8 cellular contexts compared by ENCODE assay signal in genomic region chr1:40531381-40532061, GRCh38. TPM values are rescaled to one million over a fixed set of nuclear protein-coding genes. Genes with fewer than 3 reads are reported as not detected.
A peak's percentile ranks its signal among the peaks of the same experiment; 100 is the strongest.
DNase-seq lines count a peak whose midpoint lies in the region; FAIRE-seq and TF ChIP-seq lines count a peak whose summit lies in the region.

TSS of gene ZNF684 (plus strand) at chr1:40531637. CDS start at chr1:40533167, 1,530 bp downstream.

- peak within 1 kb of the TSS; percentile 83 to 92 (median 88) for H3K4me3 ChIP-seq in H1 (ENCODE audit: extremely low read depth in 1 of 4, insufficient read depth in 2 of 4, low read depth in 3 of 4, low read length in 4 of 4)
- H3K4me3 ChIP-seq in mesendoderm (ENCODE audit: low read length), result peak within 1 kb of the TSS; percentile 58

- H2AFZ ChIP-seq in H1 (ENCODE audit: low read length), result peak within 1 kb of the TSS; percentile 99

- H3K9ac ChIP-seq in H1 (replicated peaks in 1 of 4; ENCODE audit: extremely low read depth in 1 of 4, low read depth in 3 of 4, low read length in 3 of 4) (peak within 1 kb of the TSS; percentile 73 to 89 (median 79)), mesendoderm (ENCODE audit: low read length) (peak within 1 kb of the TSS; percentile 80)

- H4K20me1 ChIP-seq in H1 (replicated peaks in 1 of 2; ENCODE audit: control insufficient read depth in 1 of 2, insufficient read depth in 2 of 2, low read length in 2 of 2), result no peaks in the 10 kb centered on the region

- DNase-seq in COLO668 (lab: John Stamatoyannopoulos, UW; ENCODE audit: unreplicated experiment) (peak; percentile 100), GM20000 (ENCODE audit: low spot score) (peak; percentile 91), HT-29 (ENCODE audit: low spot score) (peak; percentile 91), H1 (ENCODE audit: low read depth in 1 of 2, low spot score in 2 of 2) (peak; percentile 73 to 82), mesendoderm (peak; percentile 97)
- DNase-seq in NK-92 treated with Interleukin-12 subunit alpha and Interleukin-12 subunit beta, amount 100 ng/mL, for 24 hours (lab: John Stamatoyannopoulos, UW), result peak; percentile 81
- peak; percentile 74 to 79 for DNase-seq in activated CD8-positive, alpha-beta memory T cell treated with anti-CD3 and anti-CD28 coated beads for 4 hours (ENCODE audit: low read depth in 2 of 2)
- peak; percentile 74 for DNase-seq in stimulated activated CD8-positive, alpha-beta memory T cell treated with anti-CD3 and anti-CD28 coated beads, Interleukin-12 subunit alpha, Interleukin-12 subunit beta, amount 100 ng/mL, for 4 hours (ENCODE audit: low read depth)

- H4K8ac ChIP-seq in H1 (ENCODE audit: extremely low read depth, insufficient read depth, low read length) (peak within 1 kb of the TSS; percentile 35), mesendoderm (ENCODE audit: low read depth, low read length) (peak within 1 kb of the TSS; percentile 81)

- no peak within 1 kb of the TSS for H2BK15ac ChIP-seq in H1 (ENCODE audit: low read length)
- H2BK15ac ChIP-seq in mesendoderm (replicated peaks; ENCODE audit: low read depth), result no peak within 1 kb of the TSS

- no peaks in the 10 kb centered on the region for H3K36me3 ChIP-seq in H1 (ENCODE audit: control insufficient read depth in 2 of 4, insufficient read depth in 4 of 4, low read length in 3 of 4)
- H3K36me3 ChIP-seq in mesendoderm (ENCODE audit: control insufficient read depth, insufficient read depth, low read length), result no peaks in the 10 kb centered on the region

- POLR2A ChIA-PET in H1 (lab: Charles Lee; ENCODE audit: partially characterized antibody), result interaction anchor here (0.6 to 1.9 kb wide), 9 partner anchors 14 to 282 kb away, joined by 3 to 6 read pairs (median 4); partner anchors contain the start of genes EXO5, ZFP69 and ZFP69B

- CTCF ChIA-PET in H1 (lab: Charles Lee; ENCODE audit: partially characterized antibody), result interaction anchor here (0.7 to 2.6 kb wide), 14 partner anchors 11 to 400 kb away, joined by 3 to 40 read pairs (median 4); partner anchors contain the start of genes NFYC and ZFP69B

- H2AK5ac ChIP-seq in H1 (ENCODE audit: low read depth, low read length) (no peak within 1 kb of the TSS), mesendoderm (ENCODE audit: low read length) (no peak within 1 kb of the TSS)

- H3K23me2 ChIP-seq in H1 (ENCODE audit: low read depth, low read length), result peaks cover 11% of the 10 kb centered on the region

- no peak for TF ChIP-seq EP300 in H1 (IDR thresholded peaks at IDR 0.05; ENCODE audit: borderline replicate concordance in 1 of 2, low read depth in 2 of 2, low read length in 2 of 2)

- TF ChIP-seq CTCF in GM20000 (IDR thresholded peaks at IDR 0.05; ENCODE audit: extremely low read depth, missing control alignments), result no peak
- TF ChIP-seq CTCF in H1 (IDR thresholded peaks at IDR 0.05; ENCODE audit: control extremely low read depth in 1 of 3, insufficient read depth in 1 of 3, low read depth in 1 of 3, low read length in 3 of 3), result no peak

- peak within 1 kb of the TSS; percentile 44 for H4K91ac ChIP-seq in H1 (replicated peaks; ENCODE audit: insufficient read length, low read length)

- H2BK5ac ChIP-seq in H1 (ENCODE audit: low read depth, low read length) (peak within 1 kb of the TSS; percentile 50), mesendoderm (ENCODE audit: low read length) (no peak within 1 kb of the TSS)

- H3K4me2 ChIP-seq in H1 (ENCODE audit: insufficient read depth in 1 of 2, low read depth in 2 of 2, low read length in 2 of 2), result peak within 1 kb of the TSS; percentile 79 to 82
- H3K4me2 ChIP-seq in mesendoderm (ENCODE audit: low read length), result peak within 1 kb of the TSS; percentile 61

- no peak within 1 kb of the TSS for H3K14ac ChIP-seq in H1 (ENCODE audit: insufficient read length)

- H3K9me3 ChIP-seq in H1 (ENCODE audit: insufficient read depth in 2 of 2, low read depth in 1 of 2, low read length in 1 of 2), result no peaks in the 10 kb centered on the region

- peak in 1 of 2 experiments; percentile 70; a peak in 2 of 3 replicates for TF ChIP-seq POLR2A in H1 (IDR thresholded peaks at IDR 0.05; ENCODE audit: control extremely low read depth in 1 of 2, low read depth in 2 of 2, low read length in 2 of 2)

- no peaks in the 10 kb centered on the region for H3K4me1 ChIP-seq in H1 (replicated peaks in 1 of 4; ENCODE audit: control insufficient read depth in 3 of 4, insufficient read depth in 4 of 4, low read length in 3 of 4)
- H3K4me1 ChIP-seq in mesendoderm (ENCODE audit: control insufficient read depth, low read depth, low read length), result no peaks in the 10 kb centered on the region

- peak within 1 kb of the TSS; percentile 26 for H3K56ac ChIP-seq in H1 (replicated peaks; ENCODE audit: insufficient read length, low read depth, low read length)
- H3K56ac ChIP-seq in mesendoderm (ENCODE audit: low read length), result peak within 1 kb of the TSS; percentile 90

- 0% methylated on average over 32 of the region's 35 CpGs; no CpG with 5 or more reads in 1 of the 2 experiments for WGBS in H1 (ENCODE audit: extremely low coverage in 1 of 2, insufficient coverage in 1 of 2, insufficient read length in 1 of 2, insufficient replicate concordance in 2 of 2, low coverage in 1 of 2, low lambda C conversion rate in 2 of 2, missing lambda C conversion rate in 1 of 2), 2 experiments
- WGBS in mesendoderm (ENCODE audit: extremely low coverage, insufficient coverage, low lambda C conversion rate), result no CpG with 5 or more reads among the region's 35 CpGs

- H3K23ac ChIP-seq in H1 (ENCODE audit: insufficient read length) (no peak within 1 kb of the TSS), mesendoderm (ENCODE audit: low read length) (no peak within 1 kb of the TSS)

- no peaks in the 10 kb centered on the region for H3K27me3 ChIP-seq in H1 (replicated peaks in 1 of 4; ENCODE audit: control insufficient read depth in 3 of 4, extremely low read depth in 1 of 4, insufficient read depth in 3 of 4, low read length in 3 of 4)
- no peaks in the 10 kb centered on the region for H3K27me3 ChIP-seq in mesendoderm (ENCODE audit: insufficient read depth, low read length, poor library complexity)

- H3K27ac ChIP-seq in H1 (ENCODE audit: low read depth, low read length) (peak within 1 kb of the TSS; percentile 78), mesendoderm (ENCODE audit: low read depth, low read length) (no peak within 1 kb of the TSS)

- peak; percentile 74 for FAIRE-seq in H1 (lab: Jason Lieb, UNC)

- no peak within 1 kb of the TSS for H2BK20ac ChIP-seq in H1 (ENCODE audit: low read length)

- H3K18ac ChIP-seq in H1 (ENCODE audit: extremely low read depth, low read length), result peak within 1 kb of the TSS; percentile 78; the same call in 1 of the 2 replicates
- peak within 1 kb of the TSS; percentile 60 for H3K18ac ChIP-seq in mesendoderm (ENCODE audit: low read length)

- H4K5ac ChIP-seq in H1 (ENCODE audit: insufficient read length, low read depth, low read length), result peak within 1 kb of the TSS; percentile 57
- peak within 1 kb of the TSS; percentile 90 for H4K5ac ChIP-seq in mesendoderm (ENCODE audit: low read length)

- H2BK12ac ChIP-seq in H1 (ENCODE audit: low read depth, low read length), result no peak within 1 kb of the TSS

- H2BK120ac ChIP-seq in H1 (replicated peaks; ENCODE audit: low read depth, low read length) (no peak within 1 kb of the TSS), mesendoderm (ENCODE audit: low read depth, low read length) (no peak within 1 kb of the TSS)

- H3K79me1 ChIP-seq in H1 (ENCODE audit: low read depth, low read length), result no peaks in the 10 kb centered on the region
- H3K79me1 ChIP-seq in mesendoderm (ENCODE audit: low read length), result no peaks in the 10 kb centered on the region

- TF ChIP-seq RAD21 in H1 (IDR thresholded peaks at IDR 0.05 in 1 of 2, conservative IDR thresholded peaks at IDR 0.05 in 1 of 2; ENCODE audit: low read depth in 2 of 2, low read length in 2 of 2), result no peak

- no peak within 1 kb of the TSS for H3K4ac ChIP-seq in H1 (replicated peaks; ENCODE audit: insufficient read length, low read depth, low read length)
- H3K4ac ChIP-seq in mesendoderm (ENCODE audit: low read depth, low read length), result peak within 1 kb of the TSS; percentile 22

- H3K79me2 ChIP-seq in H1 (ENCODE audit: control insufficient read depth in 1 of 2, insufficient read depth in 2 of 2, low read length in 2 of 2) (0 out of 4 replicates have a peak, but pooled peaks cover 0 to 2% of the 10 kb centered on the region in 2 experiments), mesendoderm (ENCODE audit: control insufficient read depth, insufficient read depth, low read length) (no peaks in the 10 kb centered on the region)

TF ChIP-seq in H1, 55 proteins besides CTCF, POLR2A, EP300 and RAD21 (continues in another document):
- TF ChIP-seq CREB1 (IDR thresholded peaks at IDR 0.05) (peak; percentile 87), MAFK (IDR thresholded peaks at IDR 0.05; ENCODE audit: low read depth, low read length) (no peak), NRF1 (IDR thresholded peaks at IDR 0.05; ENCODE audit: low read depth, low read length) (no peak), SP1 (IDR thresholded peaks at IDR 0.05; ENCODE audit: low read depth, low read length) (no peak), EGR1 (IDR thresholded peaks at IDR 0.05; ENCODE audit: borderline replicate concordance, low read depth, low read length) (no peak), SP2 (IDR thresholded peaks at IDR 0.05; ENCODE audit: low read length) (no peak), CHD2 (IDR thresholded peaks at IDR 0.05; ENCODE audit: low read length) (no peak), SAP30 (IDR thresholded peaks at IDR 0.05; ENCODE audit: insufficient read depth, insufficient replicate concordance, low read length) (peak; percentile 53), CEBPB (IDR thresholded peaks at IDR 0.05; ENCODE audit: low read depth, low read length) (no peak), TAF7 (optimal IDR thresholded peaks at IDR 0.05; ENCODE audit: borderline replicate concordance, low read depth, low read length) (no peak), SRF (IDR thresholded peaks at IDR 0.05; ENCODE audit: low read depth, low read length) (no peak), POLR2AphosphoS5 (IDR thresholded peaks at IDR 0.05; ENCODE audit: low read depth, low read length) (peak; percentile 28; the same call in 1 of the 2 replicates), HDAC2 (IDR thresholded peaks at IDR 0.05; ENCODE audit: borderline replicate concordance in 1 of 2, low read depth in 2 of 2, low read length in 2 of 2) (no peak; a peak in 1 of 4 replicates)

RNA-seq across cellular contexts. Expression of gene ZNF684, which starts in this region (rescaled TPM):
- 1.2 and 1.4 TPM in 2 replicates for total RNA-seq in HT-29 (2014; rRNA removed; shearing (Covaris generic))
- 7.3 and 9.3 TPM in 2 replicates for total RNA-seq in H1 (2021; fragmentation: NEBNext Ultra II Directional; extraction: Animal tissue kit (Norgen Biotek cat#: 25700))
- 2.4 and 2.6 TPM in 2 replicates for polyA plus RNA-seq in H1 (2011; rRNA removed)
- 2.9 TPM for polyA plus RNA-seq in H1 (2011; cell fraction: cytosol; rRNA removed)
- 2.4 TPM for polyA plus RNA-seq in H1 (2011; cell fraction: nucleus; rRNA removed)
- 3.4 to 5.6 TPM (median 4.6 TPM) in 4 replicates for polyA plus RNA-seq in H1 (2012, experiment 1 of 2)
- polyA plus RNA-seq in H1 (2012, experiment 2 of 2), result 1.4 TPM
- 4.9 TPM for polyA plus RNA-seq in H1 (2013, experiment 1 of 2)
- 3.6 TPM for polyA plus RNA-seq in H1 (2013, experiment 2 of 2)
- polyA minus RNA-seq in H1 (2011; rRNA and poly(A)+ RNA removed), result 3.7 and 9.4 TPM in 2 replicates
- polyA minus RNA-seq in H1 (2011; cell fraction: cytosol; rRNA and poly(A)+ RNA removed), result 3.7 TPM
- polyA minus RNA-seq in H1 (2011; cell fraction: nucleus; rRNA and poly(A)+ RNA removed), result 12.7 TPM
- 3.8 TPM for polyA plus RNA-seq in mesendoderm (2013, experiment 1 of 2)
- polyA plus RNA-seq in mesendoderm (2013, experiment 2 of 2), result 3.4 TPM
